In the genomic region with DNA sequence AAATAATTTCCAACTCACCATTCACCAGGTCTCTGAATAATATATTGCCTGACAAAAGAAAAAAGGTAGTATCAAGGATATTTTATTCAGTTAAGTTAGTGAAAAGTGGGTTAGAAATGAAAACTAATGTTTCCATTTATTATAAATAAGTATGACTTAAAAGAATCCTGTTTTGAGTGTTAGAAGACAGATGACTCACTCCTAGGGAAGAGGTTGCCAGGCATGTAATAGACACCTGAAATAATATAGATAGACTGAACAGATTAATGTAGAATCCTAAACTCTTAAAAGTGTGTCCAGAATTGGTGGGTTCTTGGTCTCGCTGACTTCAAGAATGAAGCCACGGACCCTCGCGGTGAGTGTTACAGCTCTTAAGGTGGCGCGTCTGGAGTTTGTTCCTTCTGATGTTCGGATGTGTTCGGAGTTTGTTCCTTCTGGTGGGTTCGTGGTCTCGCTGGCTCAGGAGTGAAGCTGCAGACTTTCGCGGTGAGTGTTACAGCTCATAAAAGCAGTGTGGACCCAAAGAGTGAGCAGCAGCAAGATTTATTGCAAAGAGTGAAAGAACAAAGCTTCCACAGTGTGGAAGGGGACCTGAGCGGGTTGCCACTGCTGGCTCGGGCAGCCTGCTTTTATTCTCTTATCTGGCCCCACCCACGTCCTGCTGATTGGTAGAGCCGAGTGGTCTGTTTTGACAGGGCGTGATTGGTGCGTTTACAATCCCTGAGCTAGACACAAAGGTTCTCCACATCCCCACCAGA, we compare ENCODE assay signal across 11 cellular contexts. TPM values are rescaled to one million over a fixed set of nuclear protein-coding genes. Genes with fewer than 3 reads are reported as not detected.
DNase-seq lines count a peak whose midpoint lies in the region; ATAC-seq, FAIRE-seq and TF ChIP-seq lines count a peak whose summit lies in the region.
"Not testable (repeated sequence)": the region's sequence is repeated elsewhere in the genome, so short reads cannot be mapped to it uniquely, and the experiment has no call there.
"Had no signal": no experiment of that assay in that cellular context is flagged by ENCODE, and none has a peak within 500 bp of the region (broad histone marks: within the 10 kb centered on the region; RNA-seq: fewer than 3 reads in every experiment).

No MANE protein-coding gene starts in this region.

- not testable (repeated sequence) for H3K27me3 Mint-ChIP-seq in CD4-positive, alpha-beta memory T cell; activated B cell treated with CpG ODN at 0.5 μM for 24 hours; activated CD8-positive, alpha-beta memory T cell treated with anti-CD3 and anti-CD28 coated beads, Interleukin-2, amount 10 ng/mL, durations not matched to agents 7 days and 5 days; astrocyte (ENCODE audit: low read depth, unreplicated experiment)
- H3K27me3 Mint-ChIP-seq in effector memory CD8-positive, alpha-beta T cell, result peaks cover 0 to 13% of the 10 kb centered on the region in 2 donors

- H3K9me3 Mint-ChIP-seq in CD4-positive, alpha-beta memory T cell; activated B cell treated with CpG ODN at 0.5 μM for 24 hours; activated CD8-positive, alpha-beta memory T cell treated with anti-CD3 and anti-CD28 coated beads, Interleukin-2, amount 10 ng/mL, durations not matched to agents 7 days and 5 days (ENCODE audit: low read depth); astrocyte (ENCODE audit: unreplicated experiment); effector memory CD8-positive, alpha-beta T cell; stimulated activated effector memory CD8-positive, alpha-beta T cell treated with anti-CD3 and anti-CD28 coated beads, Interleukin-12 subunit alpha, Interleukin-12 subunit beta, amount 100 ng/mL, for 72 hours: not testable (repeated sequence)

- POLR2A ChIA-PET in CD4-positive, alpha-beta memory T cell (lab: Charles Lee; ENCODE audit: partially characterized antibody), result not testable (repeated sequence)
- POLR2A ChIA-PET in activated B cell treated with CpG ODN at 0.5 μM for 24 hours (lab: Charles Lee), result interaction anchor here (0.6 kb wide), 1 partner anchor 20 kb away, joined by 3 read pairs; no protein-coding TSS in a partner anchor

- H3K27me3 ChIP-seq in CD4-positive, alpha-beta memory T cell (ENCODE audit: insufficient read depth, low read length); astrocyte (ENCODE audit: insufficient read depth, low read length): not testable (repeated sequence)

- not testable (repeated sequence) for H3K4me1 ChIP-seq in CD4-positive, alpha-beta memory T cell (ENCODE audit: insufficient read depth, low read length); astrocyte (ENCODE audit: insufficient read depth, low read length)

- not testable (repeated sequence) for H3K4me1 Mint-ChIP-seq in CD4-positive, alpha-beta memory T cell; activated B cell treated with CpG ODN at 0.5 μM for 24 hours; astrocyte (ENCODE audit: low read depth, unreplicated experiment); effector memory CD8-positive, alpha-beta T cell (ENCODE audit: low read depth in 2 of 2)
- H3K4me1 Mint-ChIP-seq in activated CD8-positive, alpha-beta memory T cell treated with anti-CD3 and anti-CD28 coated beads, Interleukin-2, amount 10 ng/mL, durations not matched to agents 7 days and 5 days, result peaks cover 17% of the 10 kb centered on the region
- peaks cover 12% of the 10 kb centered on the region for H3K4me1 Mint-ChIP-seq in stimulated activated effector memory CD8-positive, alpha-beta T cell treated with anti-CD3 and anti-CD28 coated beads, Interleukin-12 subunit alpha, Interleukin-12 subunit beta, amount 100 ng/mL, for 72 hours

- intact Hi-C loops in CD4-positive, alpha-beta memory T cell (cut with micrococcal nuclease); activated B cell treated with CpG ODN at 0.5 μM for 24 hours (cut with micrococcal nuclease): not testable (repeated sequence)

- H3K36me3 ChIP-seq in CD4-positive, alpha-beta memory T cell (ENCODE audit: insufficient read depth, low read length); astrocyte (ENCODE audit: insufficient read depth, low read length): not testable (repeated sequence)

- not testable (repeated sequence) for H3K9ac ChIP-seq in astrocyte (ENCODE audit: low read length)

- CTCF ChIA-PET in CD4-positive, alpha-beta memory T cell (lab: Charles Lee; ENCODE audit: partially characterized antibody), result interaction anchor here (1.0 to 1.5 kb wide), 3 partner anchors 10 to 101 kb away, joined by 3 read pairs; a partner anchor contains a TSS
- CTCF ChIA-PET in activated B cell treated with CpG ODN at 0.5 μM for 24 hours (lab: Charles Lee), result not testable (repeated sequence)
- CTCF ChIA-PET in activated CD8-positive, alpha-beta memory T cell treated with anti-CD3 and anti-CD28 coated beads, Interleukin-2, amount 10 ng/mL, durations not matched to agents 7 days and 5 days (lab: Charles Lee), result interaction anchor here (0.7 to 1.9 kb wide), 2 partner anchors 15 to 22 kb away, joined by 3 to 6 read pairs; no protein-coding TSS in a partner anchor

- not testable (repeated sequence) for H3K36me3 Mint-ChIP-seq in CD4-positive, alpha-beta memory T cell; activated B cell treated with CpG ODN at 0.5 μM for 24 hours (ENCODE audit: low read depth); activated CD8-positive, alpha-beta memory T cell treated with anti-CD3 and anti-CD28 coated beads, Interleukin-2, amount 10 ng/mL, durations not matched to agents 7 days and 5 days; astrocyte (ENCODE audit: low read depth, unreplicated experiment); effector memory CD8-positive, alpha-beta T cell (ENCODE audit: insufficient read depth); stimulated activated effector memory CD8-positive, alpha-beta T cell treated with anti-CD3 and anti-CD28 coated beads, Interleukin-12 subunit alpha, Interleukin-12 subunit beta, amount 100 ng/mL, for 72 hours

- H2AFZ ChIP-seq in astrocyte (ENCODE audit: low read depth, low read length), result not testable (repeated sequence)

- not testable (repeated sequence) for FAIRE-seq in astrocyte (lab: Jason Lieb, UNC)

- not testable (repeated sequence) for H3K27ac ChIP-seq in CD4-positive, alpha-beta memory T cell (ENCODE audit: low read depth, low read length); astrocyte (ENCODE audit: low read depth, low read length)

- not testable (repeated sequence) for ATAC-seq in activated B cell treated with CpG ODN at 0.5 μM for 24 hours (ENCODE audit: low read depth); effector memory CD8-positive, alpha-beta T cell (replicated peaks)
- peak; percentile 87 for ATAC-seq in activated CD8-positive, alpha-beta memory T cell treated with anti-CD3 and anti-CD28 coated beads, Interleukin-2, amount 10 ng/mL, durations not matched to agents 7 days and 5 days
- peak; percentile 96 for ATAC-seq in stimulated activated effector memory CD8-positive, alpha-beta T cell treated with anti-CD3 and anti-CD28 coated beads, Interleukin-12 subunit alpha, Interleukin-12 subunit beta, amount 100 ng/mL, for 72 hours

- H3K27ac Mint-ChIP-seq in CD4-positive, alpha-beta memory T cell, result peak overlapping the region in 2 of 7 donors; percentile 44 to 57
- H3K27ac Mint-ChIP-seq in activated B cell treated with CpG ODN at 0.5 μM for 24 hours, result peak overlapping the region; percentile 12
- H3K27ac Mint-ChIP-seq in activated CD8-positive, alpha-beta memory T cell treated with anti-CD3 and anti-CD28 coated beads, Interleukin-2, amount 10 ng/mL, durations not matched to agents 7 days and 5 days, result peak overlapping the region; percentile 85
- H3K27ac Mint-ChIP-seq in astrocyte (ENCODE audit: unreplicated experiment); effector memory CD8-positive, alpha-beta T cell: not testable (repeated sequence)
- H3K27ac Mint-ChIP-seq in stimulated activated effector memory CD8-positive, alpha-beta T cell treated with anti-CD3 and anti-CD28 coated beads, Interleukin-12 subunit alpha, Interleukin-12 subunit beta, amount 100 ng/mL, for 72 hours, result peak overlapping the region; percentile 84

- peak overlapping the region; percentile 79 to 88 (median 84) for H3K4me3 Mint-ChIP-seq in CD4-positive, alpha-beta memory T cell
- H3K4me3 Mint-ChIP-seq in activated B cell treated with CpG ODN at 0.5 μM for 24 hours, result peak overlapping the region; percentile 69
- H3K4me3 Mint-ChIP-seq in activated CD8-positive, alpha-beta memory T cell treated with anti-CD3 and anti-CD28 coated beads, Interleukin-2, amount 10 ng/mL, durations not matched to agents 7 days and 5 days, result peak overlapping the region; percentile 66
- not testable (repeated sequence) for H3K4me3 Mint-ChIP-seq in astrocyte (ENCODE audit: unreplicated experiment)
- H3K4me3 Mint-ChIP-seq in effector memory CD8-positive, alpha-beta T cell, result peak overlapping the region; percentile 61 to 63
- H3K4me3 Mint-ChIP-seq in stimulated activated effector memory CD8-positive, alpha-beta T cell treated with anti-CD3 and anti-CD28 coated beads, Interleukin-12 subunit alpha, Interleukin-12 subunit beta, amount 100 ng/mL, for 72 hours, result peak overlapping the region; percentile 58

- H3K79me2 ChIP-seq in astrocyte (ENCODE audit: insufficient read depth, low read length), result not testable (repeated sequence)

- H3K9me3 ChIP-seq in CD4-positive, alpha-beta memory T cell (ENCODE audit: control insufficient read depth in 1 of 2, low read length in 2 of 2); astrocyte (ENCODE audit: insufficient read depth, low read depth, low read length): not testable (repeated sequence)

- not testable (repeated sequence) for H4K20me1 ChIP-seq in astrocyte (ENCODE audit: insufficient read depth, low read length)

- not testable (repeated sequence) for H3K4me3 ChIP-seq in CD4-positive, alpha-beta memory T cell (ENCODE audit: low read length in 2 of 2); astrocyte (ENCODE audit: insufficient read depth, low read depth, low read length)

- not testable (repeated sequence) for DNase-seq in CD4-positive, alpha-beta memory T cell; activated B cell treated with CpG ODN at 0.5 μM for 24 hours; activated CD8-positive, alpha-beta memory T cell treated with anti-CD3 and anti-CD28 coated beads, Interleukin-2, amount 10 ng/mL, durations not matched to agents 7 days and 5 days; effector memory CD8-positive, alpha-beta T cell; stimulated activated effector memory CD8-positive, alpha-beta T cell treated with anti-CD3 and anti-CD28 coated beads, Interleukin-12 subunit alpha, Interleukin-12 subunit beta, amount 100 ng/mL, for 72 hours (ENCODE audit: low spot score in 2 of 2)
- DNase-seq in NCI-H748 (lab: John Stamatoyannopoulos, UW; ENCODE audit: unreplicated experiment) (peak; percentile 3), astrocyte (ENCODE audit: low read depth) (peak; percentile 14), lung microvascular endothelial cell (ENCODE audit: low read depth in 2 of 2) (peak; percentile 25 to 31)

- not testable (repeated sequence) for H3K4me2 ChIP-seq in astrocyte (ENCODE audit: low read length)

- not testable (repeated sequence) for TF ChIP-seq CTCF in activated B cell treated with CpG ODN at 0.5 μM for 24 hours (IDR thresholded peaks at IDR 0.05); astrocyte (IDR thresholded peaks at IDR 0.05; ENCODE audit: insufficient read depth, low read depth, low read length)

RNA-seq across cellular contexts. Expression of a gene that starts 6.5 kb away (rescaled TPM):
- not detected for total RNA-seq in CD4-positive, alpha-beta memory T cell
- not detected for polyA plus RNA-seq in CD4-positive, alpha-beta memory T cell
- total RNA-seq in activated B cell treated with CpG ODN at 0.5 μM for 24 hours (not detected in 2 replicates), astrocyte (5.8 and 7.6 TPM in 2 replicates), lung microvascular endothelial cell (0.20 and 0.44 TPM in 2 replicates)
- under 1 TPM; 0.40 to 0.53 TPM for total RNA-seq in activated CD8-positive, alpha-beta memory T cell treated with anti-CD3 and anti-CD28 coated beads, Interleukin-2, amount 10 ng/mL, durations not matched to agents 7 days and 5 days
- total RNA-seq: A172 had no signal

RNA-seq across cellular contexts. Expression of a gene that starts 19.1 kb away (rescaled TPM):
- total RNA-seq in CD4-positive, alpha-beta memory T cell, result under 1 TPM; 0.39 to 0.76 TPM
- polyA plus RNA-seq in CD4-positive, alpha-beta memory T cell, result under 1 TPM in 1 of 2 donors, not detected in 1; 0.42 TPM
- total RNA-seq in activated B cell treated with CpG ODN at 0.5 μM for 24 hours (0.17 TPM in 1 of 2 replicates, not detected in the other), astrocyte (12.9 and 16.6 TPM in 2 replicates), lung microvascular endothelial cell (0.20 and 0.22 TPM in 2 replicates)
- total RNA-seq in activated CD8-positive, alpha-beta memory T cell treated with anti-CD3 and anti-CD28 coated beads, Interleukin-2, amount 10 ng/mL, durations not matched to agents 7 days and 5 days, result under 1 TPM; 0.75 to 0.82 TPM
- total RNA-seq: A172 had no signal

RNA-seq across cellular contexts. Expression of a gene that starts 32.1 kb away (rescaled TPM):
- not detected for total RNA-seq in CD4-positive, alpha-beta memory T cell
- polyA plus RNA-seq in CD4-positive, alpha-beta memory T cell, result not detected
- total RNA-seq in activated B cell treated with CpG ODN at 0.5 μM for 24 hours, result not detected in 2 replicates
- total RNA-seq in activated CD8-positive, alpha-beta memory T cell treated with anti-CD3 and anti-CD28 coated beads, Interleukin-2, amount 10 ng/mL, durations not matched to agents 7 days and 5 days, result not detected
- total RNA-seq in astrocyte, result not detected in 2 replicates
- total RNA-seq in lung microvascular endothelial cell, result not detected in 2 replicates
- total RNA-seq: A172, Daoy, HT-29 had no signal

RNA-seq across cellular contexts. Expression of a gene that starts 35.1 kb away (rescaled TPM):
- 1 to 10 TPM in 1 of 2 experiments, under 1 TPM in 1; 0.58 to 1.4 TPM for total RNA-seq in CD4-positive, alpha-beta memory T cell
- not detected for polyA plus RNA-seq in CD4-positive, alpha-beta memory T cell
- total RNA-seq in activated B cell treated with CpG ODN at 0.5 μM for 24 hours, result not detected in 2 replicates
- under 1 TPM in 1 of 2 experiments, not detected in 1; 0.07 TPM for total RNA-seq in activated CD8-positive, alpha-beta memory T cell treated with anti-CD3 and anti-CD28 coated beads, Interleukin-2, amount 10 ng/mL, durations not matched to agents 7 days and 5 days
- not detected in 2 replicates for total RNA-seq in astrocyte
- not detected in 2 replicates for total RNA-seq in lung microvascular endothelial cell
- total RNA-seq: A172, Daoy, HT-29 had no signal

RNA-seq across cellular contexts. Expression of a gene that starts 51.7 kb away (rescaled TPM):
- total RNA-seq in CD4-positive, alpha-beta memory T cell, result 10 to 100 TPM; 54.4 to 58.1 TPM
- 100 to 1,000 TPM in 1 of 2 donors, 10 to 100 TPM in 1; 40.9 to 102 TPM for polyA plus RNA-seq in CD4-positive, alpha-beta memory T cell
- total RNA-seq in activated B cell treated with CpG ODN at 0.5 μM for 24 hours (63.8 and 67.0 TPM in 2 replicates), astrocyte (58.2 and 59.1 TPM in 2 replicates), lung microvascular endothelial cell (15.7 and 25.0 TPM in 2 replicates)
- 10 to 100 TPM; 45.6 to 48.0 TPM for total RNA-seq in activated CD8-positive, alpha-beta memory T cell treated with anti-CD3 and anti-CD28 coated beads, Interleukin-2, amount 10 ng/mL, durations not matched to agents 7 days and 5 days
